Comparison of ENCODE assay signal across 9 cellular contexts in the genomic region with DNA sequence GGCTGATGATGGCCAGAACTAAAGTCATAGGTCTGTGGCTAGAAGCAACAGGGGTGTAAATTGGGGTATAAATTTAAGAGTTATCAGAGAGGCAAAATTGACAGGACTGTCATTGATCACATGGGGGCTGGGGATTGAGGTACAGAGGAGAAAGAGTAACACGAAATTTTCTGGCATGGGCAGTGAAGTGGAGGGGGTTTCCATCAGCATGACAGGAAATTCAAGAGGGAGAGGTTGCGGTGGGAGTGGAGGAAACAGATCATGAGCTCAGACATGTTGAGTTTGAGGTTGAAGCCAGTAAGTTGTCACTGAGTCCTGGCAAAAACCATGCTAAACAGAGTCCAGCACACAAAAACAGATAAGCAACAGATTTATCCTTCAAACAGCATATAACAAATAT.
A peak's percentile ranks its signal among the peaks of the same experiment; 100 is the strongest.
DNase-seq lines count a peak whose midpoint lies in the region; ATAC-seq, FAIRE-seq and TF ChIP-seq lines count a peak whose summit lies in the region.
"Had no signal": no experiment of that assay in that cellular context is flagged by ENCODE, and none has a peak within 500 bp of the region (broad histone marks: within the 10 kb centered on the region; RNA-seq: fewer than 3 reads in every experiment).

No MANE protein-coding gene starts in this region.

- no peaks in the 10 kb centered on the region for H3K27me3 Mint-ChIP-seq in natural killer cell treated with Interleukin-12 subunit alpha and Interleukin-12 subunit beta and Interleukin-15 and Interleukin-18, amount 100 ng/mL, for 72 hours

- intact Hi-C loops in posterior cingulate gyrus (cut with DNase I), result no loop called here

- peak; percentile 74 for FAIRE-seq in GM12892 (lab: Jason Lieb, UNC)

- H3K27ac Mint-ChIP-seq in natural killer cell treated with Interleukin-12 subunit alpha and Interleukin-12 subunit beta and Interleukin-15 and Interleukin-18, amount 100 ng/mL, for 72 hours, result peak overlapping the region; percentile 78 to 91

- no peak for TF ChIP-seq POLR2A in GM12892 (IDR thresholded peaks at IDR 0.05; ENCODE audit: low read depth, low read length)

- peak; percentile 69 for ATAC-seq in HG02642 (IDR thresholded peaks at IDR 0.05; ENCODE audit: poor library complexity, unreplicated experiment)
- peak; percentile 84 to 92 for ATAC-seq in natural killer cell treated with Interleukin-12 subunit alpha and Interleukin-12 subunit beta and Interleukin-15 and Interleukin-18, amount 100 ng/mL, for 72 hours

- DNase-seq in GM12892 (ENCODE audit: insufficient read length) (no peak), NCI-H1105 treated with DMSO at 0.1 percent for 48 hours (lab: John Stamatoyannopoulos, UW) (no peak), posterior cingulate gyrus (no peak), GM03348 (ENCODE audit: low spot score) (no peak), caudate nucleus (lab: John Stamatoyannopoulos, UW) (no peak)
- peak; percentile 10 to 21 for DNase-seq in activated CD4-positive, alpha-beta T cell treated with anti-CD3 and anti-CD28 coated beads, Interleukin-2, amount 50 U/mL, for 4 hours
- DNase-seq in natural killer cell treated with Interleukin-12 subunit alpha and Interleukin-12 subunit beta and Interleukin-15 and Interleukin-18, amount 100 ng/mL, for 72 hours (ENCODE audit: low spot score), result peak; percentile 76
- DNase-seq: midbrain had no signal

- H3K27ac ChIP-seq in caudate nucleus (ENCODE audit: low read depth, low read length), result no peak overlapping the region

- peak overlapping the region; percentile 72 for H3K4me3 Mint-ChIP-seq in natural killer cell treated with Interleukin-12 subunit alpha and Interleukin-12 subunit beta and Interleukin-15 and Interleukin-18, amount 100 ng/mL, for 72 hours

- peaks cover 26 to 35% of the 10 kb centered on the region in 2 donors for H3K4me1 Mint-ChIP-seq in natural killer cell treated with Interleukin-12 subunit alpha and Interleukin-12 subunit beta and Interleukin-15 and Interleukin-18, amount 100 ng/mL, for 72 hours (ENCODE audit: low read depth in 2 of 2)

- H3K9me3 Mint-ChIP-seq in natural killer cell treated with Interleukin-12 subunit alpha and Interleukin-12 subunit beta and Interleukin-15 and Interleukin-18, amount 100 ng/mL, for 72 hours, result no peaks in the 10 kb centered on the region

- no peaks in the 10 kb centered on the region for H3K36me3 Mint-ChIP-seq in natural killer cell treated with Interleukin-12 subunit alpha and Interleukin-12 subunit beta and Interleukin-15 and Interleukin-18, amount 100 ng/mL, for 72 hours

Comparison
In these comparisons a context has a peak if more than half of its experiments do, and no peak if none do; other contexts are left out.
1. DNase-seq: peak in activated CD4-positive, alpha-beta T cell treated with anti-CD3 and anti-CD28 coated beads, Interleukin-2, amount 50 U/mL, for 4 hours (2 of 2) and natural killer cell treated with Interleukin-12 subunit alpha and Interleukin-12 subunit beta and Interleukin-15 and Interleukin-18, amount 100 ng/mL, for 72 hours (single experiment); none in GM12892 (single experiment), NCI-H1105 treated with DMSO at 0.1 percent for 48 hours (single experiment), posterior cingulate gyrus (0 of 10), GM03348 (single experiment) and caudate nucleus (0 of 61).